In genomic region chr19:2242092-2242537, GRCh38 we compare ENCODE assay signal across 1 cellular context.
TF ChIP-seq lines count a peak whose summit lies in the region.

No MANE protein-coding gene starts in this region.

TF ChIP-seq in H1, 55 proteins besides CTCF, POLR2A, EP300 and RAD21:
- TF ChIP-seq POLR2AphosphoS5 (IDR thresholded peaks at IDR 0.05; ENCODE audit: low read depth, low read length): peak; percentile 29; the same call in 1 of the 2 replicates
- TF ChIP-seq EZH2 (IDR thresholded peaks at IDR 0.05; ENCODE audit: low read depth, low read length, severe bottlenecking): no peak
TF ChIP-seq in H1: peak in this region for 1.
